Comparison of ENCODE assay signal across 8 cellular contexts in the genomic region with DNA sequence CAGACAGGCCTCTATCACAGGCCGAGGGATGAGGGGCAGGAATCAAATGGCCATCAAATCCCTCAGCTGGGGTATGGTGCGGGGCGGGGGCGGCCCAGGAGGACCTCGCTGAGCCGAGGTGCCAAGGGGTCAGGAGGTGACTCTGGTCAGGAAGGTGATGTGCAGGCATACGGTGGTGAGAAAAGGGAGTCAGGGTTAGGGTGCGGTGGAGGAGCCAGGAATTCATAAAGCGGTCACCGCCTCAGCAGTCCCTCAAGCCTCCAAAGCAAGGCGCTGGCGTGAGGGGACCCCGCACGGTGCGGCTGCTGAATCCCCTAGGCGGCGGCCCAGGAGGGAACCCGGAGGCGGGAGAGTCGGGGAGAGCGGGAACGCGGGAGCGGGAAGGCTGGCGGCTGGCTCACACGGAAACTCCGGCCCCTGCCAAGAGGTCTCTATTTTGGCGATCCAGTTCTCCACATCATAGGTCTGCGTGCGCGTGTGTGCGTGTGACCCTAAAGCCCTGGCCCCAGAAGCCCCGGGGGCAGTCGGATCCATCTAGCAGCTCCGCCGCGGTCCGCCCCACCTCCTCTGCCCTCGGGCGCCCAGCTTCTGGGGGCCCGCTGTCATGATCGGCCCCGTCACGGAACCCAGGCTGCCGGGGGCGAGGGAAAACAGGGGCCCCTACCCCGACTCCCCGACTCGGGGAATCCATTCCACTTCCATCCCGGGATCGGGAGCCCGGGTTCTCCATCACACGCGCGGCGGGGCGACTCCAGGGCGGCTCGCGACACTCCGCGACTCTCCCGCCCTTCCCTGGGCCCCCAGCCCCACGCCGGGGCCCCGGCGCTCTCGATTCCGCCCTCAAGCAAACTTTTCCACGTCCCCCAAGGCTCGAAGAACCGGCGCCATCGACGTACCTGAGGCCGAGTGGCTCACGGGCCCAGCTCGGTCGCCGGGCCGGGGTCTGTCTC. TPM values are rescaled to one million over a fixed set of nuclear protein-coding genes. Genes with fewer than 3 reads are reported as not detected.
DNase-seq lines count a peak whose midpoint lies in the region; ATAC-seq and TF ChIP-seq lines count a peak whose summit lies in the region.

No MANE protein-coding gene starts in this region.

- ATAC-seq in HG03135 (IDR thresholded peaks at IDR 0.05; ENCODE audit: unreplicated experiment): peak; percentile 12
- no peak for ATAC-seq in HG03097 (IDR thresholded peaks at IDR 0.05; ENCODE audit: low FRiP score, unreplicated experiment)
- ATAC-seq in GM18858 (IDR thresholded peaks at IDR 0.05; ENCODE audit: unreplicated experiment): no peak

- H3K4me3 ChIP-seq in left ventricle myocardium inferior (peak overlapping the region; percentile 72), skeletal muscle tissue (ENCODE audit: low read length in 3 of 3) (peak overlapping the region; percentile 51 to 60 (median 51))

- H3K9me3 Mint-ChIP-seq in activated T-cell treated with anti-CD3 and anti-CD28 coated beads, Interleukin-2, amount 50 U/mL, for 24 hours: no peaks in the 10 kb centered on the region

- peaks cover 50% of the 10 kb centered on the region for H3K4me1 Mint-ChIP-seq in activated T-cell treated with anti-CD3 and anti-CD28 coated beads, Interleukin-2, amount 50 U/mL, for 24 hours (ENCODE audit: low read depth)

- no peaks in the 10 kb centered on the region for H3K27me3 ChIP-seq in left ventricle myocardium inferior (ENCODE audit: low read depth)
- peaks cover 0 to 16% (median 8%) of the 10 kb centered on the region in 3 donors for H3K27me3 ChIP-seq in skeletal muscle tissue (ENCODE audit: control insufficient read depth in 3 of 3, insufficient read depth in 3 of 3, low read length in 3 of 3)

- no peaks in the 10 kb centered on the region for H3K9me3 ChIP-seq in left ventricle myocardium inferior (replicated peaks)
- H3K9me3 ChIP-seq in skeletal muscle tissue (ENCODE audit: control insufficient read depth in 3 of 3, low read length in 3 of 3): no peaks in the 10 kb centered on the region

- H3K27ac ChIP-seq in left ventricle myocardium inferior (replicated peaks) (peak overlapping the region; percentile 87), skeletal muscle tissue (ENCODE audit: low read depth, low read length) (peak overlapping the region; percentile 79)

- TF ChIP-seq CTCF in left ventricle myocardium inferior (IDR thresholded peaks at IDR 0.05; ENCODE audit: borderline replicate concordance): no peak

- peak overlapping the region; percentile 43 to 65 (median 64) for H3K9ac ChIP-seq in skeletal muscle tissue (ENCODE audit: low read depth in 1 of 3, low read length in 3 of 3)

- intact Hi-C loops in left ventricle myocardium inferior (cut with micrococcal nuclease): no loop called here

- no peaks in the 10 kb centered on the region for H3K36me3 ChIP-seq in left ventricle myocardium inferior
- no peaks in the 10 kb centered on the region for H3K36me3 ChIP-seq in skeletal muscle tissue (ENCODE audit: control insufficient read depth in 3 of 3, insufficient read depth in 3 of 3, low read length in 3 of 3)

- TF ChIP-seq POLR2A in GM15510 (IDR thresholded peaks at IDR 0.05; ENCODE audit: borderline replicate concordance, extremely low read depth, insufficient read length): peak; percentile 13

- H3K4me3 Mint-ChIP-seq in activated T-cell treated with anti-CD3 and anti-CD28 coated beads, Interleukin-2, amount 50 U/mL, for 24 hours: peak overlapping the region; percentile 88

- peak; percentile 45 for DNase-seq in activated T-cell treated with anti-CD3 and anti-CD28 coated beads, Interleukin-2, amount 50 U/mL, for 24 hours
- DNase-seq in left ventricle myocardium inferior: no peak
- DNase-seq in cerebellar cortex (ENCODE audit: low spot score): no peak

- H3K27me3 Mint-ChIP-seq in activated T-cell treated with anti-CD3 and anti-CD28 coated beads, Interleukin-2, amount 50 U/mL, for 24 hours: peaks cover 9% of the 10 kb centered on the region

- peak overlapping the region; percentile 93 for H3K27ac Mint-ChIP-seq in activated T-cell treated with anti-CD3 and anti-CD28 coated beads, Interleukin-2, amount 50 U/mL, for 24 hours

- peaks cover 14% of the 10 kb centered on the region for H3K36me3 Mint-ChIP-seq in activated T-cell treated with anti-CD3 and anti-CD28 coated beads, Interleukin-2, amount 50 U/mL, for 24 hours (ENCODE audit: low read depth)

- H3K4me1 ChIP-seq in left ventricle myocardium inferior (peaks cover 15% of the 10 kb centered on the region), skeletal muscle tissue (ENCODE audit: control insufficient read depth in 3 of 3, insufficient read depth in 3 of 3, low read length in 3 of 3) (peaks cover 0 to 14% (median 4%) of the 10 kb centered on the region in 3 donors)

RNA-seq across cellular contexts. Expression of gene ELF4, which starts 0.6 kb away (rescaled TPM):
- total RNA-seq in left ventricle myocardium inferior (2.2 TPM), skeletal muscle tissue (5.7 TPM)

RNA-seq across cellular contexts. Expression of gene AIFM1, which starts 55.9 kb away (rescaled TPM):
- 127 TPM for total RNA-seq in left ventricle myocardium inferior
- 19.3 TPM for total RNA-seq in skeletal muscle tissue
